Comparison of ENCODE assay signal across 9 cellular contexts in the genomic region with DNA sequence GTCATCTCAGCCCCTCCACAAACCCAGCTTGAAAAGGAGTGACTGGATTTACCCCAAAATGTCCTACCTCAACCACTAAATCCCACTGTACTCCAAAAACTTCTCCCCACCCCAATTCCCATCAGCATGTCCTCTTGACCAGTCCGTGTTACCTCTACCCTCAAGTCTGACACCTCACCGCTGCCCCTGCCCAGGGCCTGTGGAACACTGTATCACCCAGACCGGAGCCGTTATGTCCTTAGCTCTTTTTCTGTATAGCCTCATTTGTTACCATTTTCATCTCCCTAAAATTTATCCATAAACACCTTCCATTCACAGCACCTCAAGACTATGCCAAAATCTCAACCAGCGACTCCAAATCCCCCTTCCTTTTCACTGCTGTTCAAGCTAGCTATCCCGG. TPM values are rescaled to one million over a fixed set of nuclear protein-coding genes. Genes with fewer than 3 reads are reported as not detected.
DNase-seq lines count a peak whose midpoint lies in the region; ATAC-seq, FAIRE-seq and TF ChIP-seq lines count a peak whose summit lies in the region.
"Had no signal": no experiment of that assay in that cellular context is flagged by ENCODE, and none has a peak within 500 bp of the region (broad histone marks: within the 10 kb centered on the region; RNA-seq: fewer than 3 reads in every experiment).

No MANE protein-coding gene starts in this region.

- CTCF ChIA-PET in PC-3 (lab: Charles Lee), result no interaction called here

- H3K27ac Mint-ChIP-seq in CD4-positive, CD25-positive, alpha-beta regulatory T cell, result peak overlapping the region; percentile 31 to 87 (median 44)
- H3K27ac Mint-ChIP-seq in endodermal cell, result peak overlapping the region; percentile 75

- intact Hi-C loops in PC-3 (cut with micrococcal nuclease), result no loop called here
- intact Hi-C loops in pancreas (cut with DNase I), result no loop called here

- WGBS in endodermal cell (ENCODE audit: insufficient coverage in 1 of 2, insufficient read length in 1 of 2), 2 experiments, result 91 to 95% methylated on average over 4 to 6 of the region's 6 CpGs
- 79 to 85% methylated on average over 6 of the region's 6 CpGs for WGBS in pancreas, 2 donors

- TF ChIP-seq CTCF in PC-3 (conservative IDR thresholded peaks at IDR 0.05; ENCODE audit: low read depth, low read length) (no peak), endodermal cell (conservative IDR thresholded peaks at IDR 0.05) (no peak), pancreas (IDR thresholded peaks at IDR 0.05) (no peak)

- H3K4me2 ChIP-seq in PC-3 (ENCODE audit: low read length), result peak overlapping the region; percentile 81

- no TSS peak for BruUV-seq in PC-3 (replicated peaks; lab: Mats Ljungman, UMichigan)

- H2AFZ ChIP-seq in PC-3 (ENCODE audit: low read length), result no peak overlapping the region

- H3K4me3 ChIP-seq in CD4-positive, CD25-positive, alpha-beta regulatory T cell (ENCODE audit: low read depth, low read length), result peak overlapping the region; percentile 37
- H3K4me3 ChIP-seq in PC-3 (ENCODE audit: low read length) (peak overlapping the region; percentile 96; the same call in 1 of the 2 replicates), endodermal cell (ENCODE audit: low read length) (peak overlapping the region; percentile 77), pancreas (no peak overlapping the region)

- H4K20me1 ChIP-seq in PC-3 (ENCODE audit: low read length), result peaks cover 8% of the 10 kb centered on the region; the same call in 1 of the 2 replicates

- H3K4me3 Mint-ChIP-seq in CD4-positive, CD25-positive, alpha-beta regulatory T cell, result peak overlapping the region; percentile 92 to 97 (median 96)
- peak overlapping the region; percentile 100 for H3K4me3 Mint-ChIP-seq in endodermal cell

- no peak for DNase-seq in CD4-positive, CD25-positive, alpha-beta regulatory T cell
- DNase-seq in PC-3 (no peak), endodermal cell (no peak), pancreas (peak in 1 of 6 donors; percentile 17), NCI-H510A (lab: John Stamatoyannopoulos, UW) (no peak)
- no peak for DNase-seq in effector CD8-positive, alpha-beta T cell (lab: John Stamatoyannopoulos, UW)
- DNase-seq: GOT3 had no signal

- no peaks in the 10 kb centered on the region for H3K9me2 ChIP-seq in PC-3 (replicated peaks; ENCODE audit: low read length)

- no peaks in the 10 kb centered on the region for H3K27me3 ChIP-seq in CD4-positive, CD25-positive, alpha-beta regulatory T cell (ENCODE audit: control insufficient read depth, insufficient read depth, low read length)
- H3K27me3 ChIP-seq in PC-3 (ENCODE audit: low read length) (no peaks in the 10 kb centered on the region), endodermal cell (ENCODE audit: control insufficient read depth, insufficient read depth, low read length, poor library complexity, severe bottlenecking) (no peaks in the 10 kb centered on the region), pancreas (no peaks in the 10 kb centered on the region)

- no peak for ATAC-seq in CD4-positive, CD25-positive, alpha-beta regulatory T cell (ENCODE audit: low read depth in 2 of 2)
- ATAC-seq in PC-3, result no peak
- ATAC-seq in pancreas, result no peak
- ATAC-seq in GM21619 (IDR thresholded peaks at IDR 0.05; ENCODE audit: unreplicated experiment), result no peak
- no peak for ATAC-seq in GM19035 (IDR thresholded peaks at IDR 0.05; ENCODE audit: unreplicated experiment)

- peaks cover 18 to 72% (median 47%) of the 10 kb centered on the region in 4 donors for H3K4me1 Mint-ChIP-seq in CD4-positive, CD25-positive, alpha-beta regulatory T cell
- H3K4me1 Mint-ChIP-seq in endodermal cell, result peaks cover 50% of the 10 kb centered on the region

- H3K9me3 Mint-ChIP-seq in CD4-positive, CD25-positive, alpha-beta regulatory T cell, result peaks cover 0 to 1% (median 0%) of the 10 kb centered on the region in 7 donors
- no peaks in the 10 kb centered on the region for H3K9me3 Mint-ChIP-seq in endodermal cell

- H3K36me3 Mint-ChIP-seq in CD4-positive, CD25-positive, alpha-beta regulatory T cell, result peaks cover 24% of the 10 kb centered on the region
- H3K36me3 Mint-ChIP-seq in endodermal cell (ENCODE audit: low read depth), result peaks cover 48% of the 10 kb centered on the region

- peak overlapping the region; percentile 90 for H3K27ac ChIP-seq in CD4-positive, CD25-positive, alpha-beta regulatory T cell (ENCODE audit: insufficient read depth, low read length, poor library complexity, severe bottlenecking)
- H3K27ac ChIP-seq in PC-3 (ENCODE audit: low read length) (no peak overlapping the region), endodermal cell (ENCODE audit: low read depth, low read length) (no peak overlapping the region), pancreas (peak overlapping the region in 3 of 4 donors; percentile 67 to 88 (median 86))

- peaks cover 8% of the 10 kb centered on the region for H3F3A ChIP-seq in PC-3 (ENCODE audit: low read length, unreplicated experiment)

- H3K27me3 Mint-ChIP-seq in CD4-positive, CD25-positive, alpha-beta regulatory T cell, result no peaks in the 10 kb centered on the region
- H3K27me3 Mint-ChIP-seq in endodermal cell (ENCODE audit: insufficient read depth), result no peaks in the 10 kb centered on the region

- H3K9ac ChIP-seq in PC-3 (ENCODE audit: low read length), result peak overlapping the region; percentile 89
- H3K9ac ChIP-seq in endodermal cell (ENCODE audit: extremely low read depth, low read length, poor library complexity, severe bottlenecking), result no peak overlapping the region

- H3K79me2 ChIP-seq in PC-3 (ENCODE audit: low read length), result peaks cover 75% of the 10 kb centered on the region

- H3K36me3 ChIP-seq in CD4-positive, CD25-positive, alpha-beta regulatory T cell (ENCODE audit: control insufficient read depth, insufficient read depth, low read length), result peaks cover 23% of the 10 kb centered on the region
- H3K36me3 ChIP-seq in PC-3 (ENCODE audit: low read depth, low read length), result peaks cover 13% of the 10 kb centered on the region; the same call in 1 of the 2 replicates
- H3K36me3 ChIP-seq in endodermal cell (ENCODE audit: control insufficient read depth, insufficient read depth, low read length), result peaks cover 39% of the 10 kb centered on the region
- peaks cover 0 to 3% (median 0%) of the 10 kb centered on the region in 3 donors for H3K36me3 ChIP-seq in pancreas

- POLR2A ChIA-PET in PC-3 (lab: Charles Lee; ENCODE audit: unreplicated experiment), result no interaction called here

- FAIRE-seq in pancreas (lab: Jason Lieb, UNC), result no peak

- peaks cover 52% of the 10 kb centered on the region for H3K4me1 ChIP-seq in CD4-positive, CD25-positive, alpha-beta regulatory T cell (ENCODE audit: control insufficient read depth, insufficient read depth, low read length, poor library complexity, severe bottlenecking)
- H3K4me1 ChIP-seq in PC-3 (ENCODE audit: insufficient read depth, low read length) (peaks cover 49% of the 10 kb centered on the region), endodermal cell (ENCODE audit: control insufficient read depth, insufficient read depth, low read length) (peaks cover 5% of the 10 kb centered on the region), pancreas (peaks cover 17 to 47% (median 17%) of the 10 kb centered on the region in 3 donors)

- no peaks in the 10 kb centered on the region for H3K9me3 ChIP-seq in CD4-positive, CD25-positive, alpha-beta regulatory T cell (ENCODE audit: control insufficient read depth in 2 of 2, low read length in 2 of 2)
- H3K9me3 ChIP-seq in PC-3 (ENCODE audit: low read length), result no peaks in the 10 kb centered on the region
- H3K9me3 ChIP-seq in endodermal cell (ENCODE audit: control insufficient read depth, low read length), result no peaks in the 10 kb centered on the region
- H3K9me3 ChIP-seq in pancreas, result no peaks in the 10 kb centered on the region

RNA-seq across cellular contexts. Expression of gene PHF23, which starts 2.4 kb away (rescaled TPM):
- total RNA-seq in CD4-positive, CD25-positive, alpha-beta regulatory T cell, result 16.0 TPM
- 10 to 100 TPM; 17.0 to 24.8 (median 21.2) TPM for polyA plus RNA-seq in CD4-positive, CD25-positive, alpha-beta regulatory T cell
- 20.8 and 32.7 TPM in 2 replicates for total RNA-seq in PC-3 (2014; rRNA removed)
- 10 to 100 TPM; 67.3 to 71.6 TPM for total RNA-seq in endodermal cell
- polyA plus RNA-seq in endodermal cell (2013, experiment 1 of 2), result 59.3 TPM
- 53.4 TPM for polyA plus RNA-seq in endodermal cell (2013, experiment 2 of 2)
- total RNA-seq in pancreas, result 10 to 100 TPM in 4 of 6 donors, 1 to 10 TPM in 2; 7.0 to 19.8 (median 11.4) TPM
- polyA plus RNA-seq in pancreas, result 10 to 100 TPM; 11.4 to 23.3 TPM

RNA-seq across cellular contexts. Expression of gene DVL2, which starts 2.5 kb away (rescaled TPM):
- total RNA-seq in CD4-positive, CD25-positive, alpha-beta regulatory T cell, result 35.8 TPM
- 10 to 100 TPM; 10.5 to 19.4 (median 15.7) TPM for polyA plus RNA-seq in CD4-positive, CD25-positive, alpha-beta regulatory T cell
- total RNA-seq in PC-3 (2014; rRNA removed) (36.9 and 65.7 TPM in 2 replicates), endodermal cell (100 to 1,000 TPM in 1 of 2 donors, 10 to 100 TPM in 1; 98.2 to 116 TPM), pancreas (10 to 100 TPM in 5 of 6 donors, 1 to 10 TPM in 1; 9.6 to 26.9 (median 13.7) TPM)
- polyA plus RNA-seq in endodermal cell (2013, experiment 1 of 2), result 77.0 TPM
- polyA plus RNA-seq in endodermal cell (2013, experiment 2 of 2), result 76.3 TPM
- polyA plus RNA-seq in pancreas, result 10 to 100 TPM; 17.6 to 26.4 TPM

RNA-seq across cellular contexts. Expression of gene GABARAP, which starts 5.4 kb away (rescaled TPM):
- 227 TPM for total RNA-seq in CD4-positive, CD25-positive, alpha-beta regulatory T cell
- 1,000 to 10,000 TPM in 2 of 4 donors, 100 to 1,000 TPM in 2; 939 to 1,205 (median 986) TPM for polyA plus RNA-seq in CD4-positive, CD25-positive, alpha-beta regulatory T cell
- 88.2 and 103 TPM in 2 replicates for total RNA-seq in PC-3 (2014; rRNA removed)
- 100 to 1,000 TPM; 264 to 317 TPM for total RNA-seq in endodermal cell
- 671 TPM for polyA plus RNA-seq in endodermal cell (2013, experiment 1 of 2)
- polyA plus RNA-seq in endodermal cell (2013, experiment 2 of 2), result 581 TPM
- total RNA-seq in pancreas, result 100 to 1,000 TPM; 231 to 346 (median 294) TPM
- 100 to 1,000 TPM; 520 to 639 TPM for polyA plus RNA-seq in pancreas

RNA-seq across cellular contexts. Expression of gene CTDNEP1, which starts 14.7 kb away (rescaled TPM):
- total RNA-seq in CD4-positive, CD25-positive, alpha-beta regulatory T cell, result 114 TPM
- polyA plus RNA-seq in CD4-positive, CD25-positive, alpha-beta regulatory T cell, result 10 to 100 TPM; 33.0 to 40.7 (median 38.8) TPM
- total RNA-seq in PC-3 (2014; rRNA removed), result 52.4 and 68.5 TPM in 2 replicates
- 100 to 1,000 TPM; 123 to 125 TPM for total RNA-seq in endodermal cell
- polyA plus RNA-seq in endodermal cell (2013, experiment 1 of 2), result 156 TPM
- 135 TPM for polyA plus RNA-seq in endodermal cell (2013, experiment 2 of 2)
- 10 to 100 TPM; 42.0 to 75.2 (median 53.8) TPM for total RNA-seq in pancreas
- 10 to 100 TPM; 47.4 to 67.9 TPM for polyA plus RNA-seq in pancreas

RNA-seq across cellular contexts. Expression of gene ELP5, which starts 15.2 kb away (rescaled TPM):
- 31.6 TPM for total RNA-seq in CD4-positive, CD25-positive, alpha-beta regulatory T cell
- 10 to 100 TPM; 54.5 to 74.0 (median 59.0) TPM for polyA plus RNA-seq in CD4-positive, CD25-positive, alpha-beta regulatory T cell
- total RNA-seq in PC-3 (2014; rRNA removed) (60.5 and 67.5 TPM in 2 replicates), endodermal cell (10 to 100 TPM; 45.3 to 68.0 TPM), pancreas (10 to 100 TPM; 11.7 to 27.1 (median 19.5) TPM)
- polyA plus RNA-seq in endodermal cell (2013, experiment 1 of 2), result 71.2 TPM
- 61.3 TPM for polyA plus RNA-seq in endodermal cell (2013, experiment 2 of 2)
- 10 to 100 TPM; 14.1 to 41.1 TPM for polyA plus RNA-seq in pancreas

Comparison
In these comparisons a context has a peak if more than half of its experiments do, and no peak if none do; other contexts are left out.
1. H3K27ac ChIP-seq: peak in CD4-positive, CD25-positive, alpha-beta regulatory T cell (single experiment) and pancreas (3 of 4); none in PC-3 (single experiment) and endodermal cell (single experiment).
2. H3K4me3 ChIP-seq: peak in CD4-positive, CD25-positive, alpha-beta regulatory T cell (single experiment), PC-3 (single experiment) and endodermal cell (single experiment); none in pancreas (0 of 4).